8 cellular contexts compared by ENCODE assay signal in the genomic region with DNA sequence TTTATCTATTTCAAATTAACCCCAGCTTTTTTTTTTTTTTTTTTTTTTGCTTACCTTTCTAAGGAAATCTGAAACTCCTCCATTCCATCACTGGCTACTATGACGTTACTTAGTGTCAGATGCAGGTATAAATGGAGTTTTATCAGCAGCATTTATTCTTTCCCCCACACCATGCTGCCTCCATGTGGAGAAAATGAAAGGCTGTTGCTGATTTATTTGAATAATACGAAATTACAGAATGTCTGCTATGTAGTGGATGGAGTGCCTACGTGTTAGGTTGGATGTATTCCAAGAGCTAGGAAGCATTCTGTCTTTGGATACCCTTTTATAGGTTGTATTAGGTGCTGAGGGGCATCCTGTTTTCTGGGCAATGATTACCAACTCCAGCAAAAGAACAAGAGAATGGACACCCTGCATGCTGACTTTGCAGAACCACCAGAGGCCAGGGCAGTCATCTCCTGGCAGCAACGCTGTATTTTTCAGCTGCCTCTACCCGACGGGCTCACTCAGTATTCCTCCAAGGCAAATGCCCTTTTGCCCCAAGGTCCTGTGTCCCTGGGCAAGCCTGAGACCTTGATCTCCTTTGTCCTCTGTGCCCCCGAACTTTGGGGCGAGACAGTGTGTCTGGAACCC.
DNase-seq lines count a peak whose midpoint lies in the region; ATAC-seq and TF ChIP-seq lines count a peak whose summit lies in the region.

No MANE protein-coding gene starts in this region.

- TF ChIP-seq CTCF in KMS-11 (conservative IDR thresholded peaks at IDR 0.05; ENCODE audit: low read depth, low read length) = 0 out of 2 replicates have a peak, but pooled peaks have one; percentile 18

- no peaks in the 10 kb centered on the region for H3K9me3 Mint-ChIP-seq in stimulated activated effector memory CD8-positive, alpha-beta T cell treated with anti-CD3 and anti-CD28 coated beads, Interleukin-12 subunit alpha, Interleukin-12 subunit beta, amount 100 ng/mL, for 72 hours
- H3K9me3 Mint-ChIP-seq in activated T-cell treated with anti-CD3 and anti-CD28 coated beads, Interleukin-2, amount 50 U/mL, for 72 hours = no peaks in the 10 kb centered on the region

- H3K79me2 ChIP-seq in KMS-11 (ENCODE audit: insufficient read depth, low read depth) = no peaks in the 10 kb centered on the region

- H3K9ac ChIP-seq in KMS-11 = no peak overlapping the region

- no peak overlapping the region for H2AFZ ChIP-seq in KMS-11 (ENCODE audit: low read depth)

- H3K27ac ChIP-seq in KMS-11 = no peak overlapping the region

- H3K4me1 Mint-ChIP-seq in stimulated activated effector memory CD8-positive, alpha-beta T cell treated with anti-CD3 and anti-CD28 coated beads, Interleukin-12 subunit alpha, Interleukin-12 subunit beta, amount 100 ng/mL, for 72 hours = no peaks in the 10 kb centered on the region
- no peaks in the 10 kb centered on the region for H3K4me1 Mint-ChIP-seq in activated T-cell treated with anti-CD3 and anti-CD28 coated beads, Interleukin-2, amount 50 U/mL, for 72 hours (ENCODE audit: low read depth)

- H3K27me3 Mint-ChIP-seq in activated T-cell treated with anti-CD3 and anti-CD28 coated beads, Interleukin-2, amount 50 U/mL, for 72 hours (ENCODE audit: low read depth) = peaks cover 8% of the 10 kb centered on the region

- H3K27me3 ChIP-seq in KMS-11 (ENCODE audit: insufficient read depth, low read depth) = no peaks in the 10 kb centered on the region

- no peaks in the 10 kb centered on the region for H3K36me3 Mint-ChIP-seq in stimulated activated effector memory CD8-positive, alpha-beta T cell treated with anti-CD3 and anti-CD28 coated beads, Interleukin-12 subunit alpha, Interleukin-12 subunit beta, amount 100 ng/mL, for 72 hours
- H3K36me3 Mint-ChIP-seq in activated T-cell treated with anti-CD3 and anti-CD28 coated beads, Interleukin-2, amount 50 U/mL, for 72 hours (ENCODE audit: insufficient read depth in 2 of 2) = no peaks in the 10 kb centered on the region

- H3K4me2 ChIP-seq in KMS-11 = no peak overlapping the region

- no peak overlapping the region for H3K4me3 ChIP-seq in KMS-11 (IDR thresholded peaks at IDR 0.05; ENCODE audit: insufficient read depth, low read depth, low read length)

- no peaks in the 10 kb centered on the region for H3K36me3 ChIP-seq in KMS-11 (ENCODE audit: insufficient read depth)

- H3K4me3 Mint-ChIP-seq in stimulated activated effector memory CD8-positive, alpha-beta T cell treated with anti-CD3 and anti-CD28 coated beads, Interleukin-12 subunit alpha, Interleukin-12 subunit beta, amount 100 ng/mL, for 72 hours = no peak overlapping the region
- H3K4me3 Mint-ChIP-seq in activated T-cell treated with anti-CD3 and anti-CD28 coated beads, Interleukin-2, amount 50 U/mL, for 72 hours = no peak overlapping the region

- H3K27ac Mint-ChIP-seq in stimulated activated effector memory CD8-positive, alpha-beta T cell treated with anti-CD3 and anti-CD28 coated beads, Interleukin-12 subunit alpha, Interleukin-12 subunit beta, amount 100 ng/mL, for 72 hours = no peak overlapping the region
- H3K27ac Mint-ChIP-seq in activated T-cell treated with anti-CD3 and anti-CD28 coated beads, Interleukin-2, amount 50 U/mL, for 72 hours = no peak overlapping the region

- H4K20me1 ChIP-seq in KMS-11 (ENCODE audit: insufficient read depth) = no peaks in the 10 kb centered on the region

- no peaks in the 10 kb centered on the region for H3K4me1 ChIP-seq in KMS-11 (ENCODE audit: low read depth, poor library complexity, severe bottlenecking)

- ATAC-seq in HG03432 (IDR thresholded peaks at IDR 0.05; ENCODE audit: unreplicated experiment) = no peak
- no peak for ATAC-seq in stimulated activated effector memory CD8-positive, alpha-beta T cell treated with anti-CD3 and anti-CD28 coated beads, Interleukin-12 subunit alpha, Interleukin-12 subunit beta, amount 100 ng/mL, for 72 hours
- ATAC-seq in activated T-cell treated with anti-CD3 and anti-CD28 coated beads, Interleukin-2, amount 50 U/mL, for 72 hours (replicated peaks in 1 of 2) = no peak

- DNase-seq in Ammon's horn (ENCODE audit: low spot score) (peak; percentile 51), cerebellum (ENCODE audit: low spot score) (peak; percentile 53), middle frontal gyrus (ENCODE audit: extremely low spot score, low spot score) (peak; percentile 13), activated gamma-delta T cell treated with Interleukin-2 at 50 U/mL for 16 hours (no peak)
- DNase-seq in stimulated activated effector memory CD8-positive, alpha-beta T cell treated with anti-CD3 and anti-CD28 coated beads, Interleukin-12 subunit alpha, Interleukin-12 subunit beta, amount 100 ng/mL, for 72 hours (ENCODE audit: low spot score in 2 of 2) = no peak
- no peak for DNase-seq in activated T-cell treated with anti-CD3 and anti-CD28 coated beads, Interleukin-2, amount 50 U/mL, for 72 hours

Comparison
In these comparisons a context has a peak if more than half of its experiments do, and no peak if none do; other contexts are left out.
1. DNase-seq: peak in Ammon's horn (single experiment), cerebellum (single experiment) and middle frontal gyrus (single experiment); none in activated gamma-delta T cell treated with Interleukin-2 at 50 U/mL for 16 hours (single experiment), stimulated activated effector memory CD8-positive, alpha-beta T cell treated with anti-CD3 and anti-CD28 coated beads, Interleukin-12 subunit alpha, Interleukin-12 subunit beta, amount 100 ng/mL, for 72 hours (0 of 2) and activated T-cell treated with anti-CD3 and anti-CD28 coated beads, Interleukin-2, amount 50 U/mL, for 72 hours (0 of 2).